Comparison of ENCODE assay signal across 27 cellular contexts in genomic region chr15:67022587-67022986, GRCh38.
"Had no signal": no experiment of that assay in that cellular context is flagged by ENCODE, and none has a peak within 500 bp of the region (broad histone marks: within the 10 kb centered on the region; RNA-seq: fewer than 3 reads in every experiment).

No MANE protein-coding gene starts in this region.

- H3K9me3 Mint-ChIP-seq: endodermal cell; naive B cell; nephron; stimulated activated memory B cell treated with anti-CD40 and anti-IgM and Interleukin-4, amounts not matched to agents 10 μg/mL and 1 μg/mL and 100 μg/mL, for 72 hours had no signal

- FAIRE-seq: endothelial cell of umbilical vein, kidney had no signal

- H3K36me3 Mint-ChIP-seq: stimulated activated memory B cell treated with anti-CD40 and anti-IgM and Interleukin-4, amounts not matched to agents 10 μg/mL and 1 μg/mL and 100 μg/mL, for 72 hours had no signal

- H3K4me2 ChIP-seq: hepatocyte had no signal

- H3K27ac Mint-ChIP-seq: stimulated activated memory B cell treated with anti-CD40 and anti-IgM and Interleukin-4, amounts not matched to agents 10 μg/mL and 1 μg/mL and 100 μg/mL, for 72 hours had no signal

- DNase-seq: effector CD4-positive, alpha-beta T cell; endodermal cell; erythroblast; foreskin keratinocyte; head of caudate nucleus; kidney; left cardiac atrium; left ventricle myocardium superior; mesenchymal stem cell; naive B cell; right lobe of liver; spleen; stimulated activated CD4-positive, alpha-beta T cell treated with anti-CD3 and anti-CD28 coated beads, Interleukin-15, amount 100 ng/mL, for 24 hours; stimulated activated CD4-positive, alpha-beta T cell treated with anti-CD3 and anti-CD28 coated beads, Interleukin-1b, Interleukin-23, amount 100 ng/mL, for 48 hours; stimulated activated CD4-positive, alpha-beta T cell treated with anti-CD3 and anti-CD28 coated beads, Interleukin-4, amount 100 ng/mL, for 24 hours; stomach; substantia nigra; transverse colon had no signal

- H3K9ac ChIP-seq: parathyroid adenoma had no signal

- H3K27me3 ChIP-seq: hepatocyte, right lobe of liver, spleen, stomach, transverse colon had no signal

- H3K27ac ChIP-seq: coronary artery, foreskin keratinocyte, hepatocyte, parathyroid adenoma, prostate gland, right lobe of liver, stomach, thoracic aorta, transverse colon had no signal

- H3K4me3 ChIP-seq: coronary artery, hepatocyte, lung, prostate gland, right lobe of liver, spleen, stomach, thoracic aorta, transverse colon had no signal

- H3K79me2 ChIP-seq: hepatocyte, parathyroid adenoma had no signal

- H3K4me3 Mint-ChIP-seq: endodermal cell; naive B cell; nephron; stimulated activated memory B cell treated with anti-CD40 and anti-IgM and Interleukin-4, amounts not matched to agents 10 μg/mL and 1 μg/mL and 100 μg/mL, for 72 hours had no signal

- H3K36me3 ChIP-seq: prostate gland, right lobe of liver, spleen, stomach, thoracic aorta, transverse colon had no signal

- H3K9me3 ChIP-seq: prostate gland, right lobe of liver, spleen, stomach, thoracic aorta, transverse colon had no signal

- H2AFZ ChIP-seq: hepatocyte, parathyroid adenoma had no signal

- ATAC-seq: foreskin keratinocyte; left cardiac atrium; left ventricle myocardium superior; right lobe of liver; stimulated activated memory B cell treated with anti-CD40 and anti-IgM and Interleukin-4, amounts not matched to agents 10 μg/mL and 1 μg/mL and 100 μg/mL, for 72 hours had no signal
